8 cellular contexts compared by ENCODE assay signal in genomic region chr2:32627901-32628645, GRCh38. TPM values are rescaled to one million over a fixed set of nuclear protein-coding genes. Genes with fewer than 3 reads are reported as not detected.
A peak's percentile ranks its signal among the peaks of the same experiment; 100 is the strongest.
DNase-seq lines count a peak whose midpoint lies in the region; ATAC-seq and TF ChIP-seq lines count a peak whose summit lies in the region.

Gene TTC27, plus strand, starts transcription at chr2:32628050. Its CDS starts 243 bp downstream, at chr2:32628293.

- H3K9ac ChIP-seq in duodenal mucosa (ENCODE audit: low read depth in 1 of 2, low read length in 2 of 2): peak within 1 kb of the TSS; percentile 69 to 91

- peaks cover 2 to 5% of the 10 kb centered on the region in 2 donors for H3K4me1 ChIP-seq in duodenal mucosa (ENCODE audit: control insufficient read depth in 1 of 2, insufficient read depth in 2 of 2, low read length in 2 of 2)
- H3K4me1 ChIP-seq in right lobe of liver: peaks cover 0 to 6% (median 2%) of the 10 kb centered on the region in 4 donors

- peak; percentile 36 for TF ChIP-seq POLR2A in right lobe of liver (IDR thresholded peaks at IDR 0.05)

- H3K9me3 Mint-ChIP-seq in CD14-positive monocyte: peaks cover 0 to 4% (median 0%) of the 10 kb centered on the region in 7 donors

- intact Hi-C loops in CD14-positive monocyte (cut with micrococcal nuclease): loop anchor here in 1 of 2 donors (5.0 kb wide), 1 partner anchor 969 kb away; the partner anchor contains the start of gene FAM98A
- intact Hi-C loops in right lobe of liver (cut with DNase I): no loop called here

- peak within 1 kb of the TSS; percentile 91 to 98 for H3K4me3 Mint-ChIP-seq in CD14-positive monocyte

- ATAC-seq in GM19397 (IDR thresholded peaks at IDR 0.05; ENCODE audit: unreplicated experiment) (peak; percentile 100), HG03571 (IDR thresholded peaks at IDR 0.05; ENCODE audit: unreplicated experiment) (peak; percentile 100), right lobe of liver (peak; percentile 99 to 100 (median 100))

- H3K9me3 ChIP-seq in duodenal mucosa (ENCODE audit: control insufficient read depth in 1 of 2, low read length in 2 of 2) (no peaks in the 10 kb centered on the region), right lobe of liver (no peaks in the 10 kb centered on the region)

- peaks cover 18% of the 10 kb centered on the region for H3K4me1 Mint-ChIP-seq in CD14-positive monocyte

- H3K36me3 ChIP-seq in duodenal mucosa (ENCODE audit: control insufficient read depth in 1 of 2, insufficient read depth in 2 of 2, low read length in 2 of 2) (peaks cover 3 to 10% of the 10 kb centered on the region in 2 donors), right lobe of liver (peaks cover 0 to 15% (median 0%) of the 10 kb centered on the region in 4 donors)

- peak within 1 kb of the TSS; percentile 79 to 93 (median 86) for H3K27ac Mint-ChIP-seq in CD14-positive monocyte

- H3K4me3 ChIP-seq in duodenal mucosa (ENCODE audit: low read depth in 1 of 2, low read length in 2 of 2) (peak within 1 kb of the TSS; percentile 93 to 95), right lobe of liver (peak within 1 kb of the TSS; percentile 74 to 89 (median 81))

- peaks cover 17 to 26% of the 10 kb centered on the region in 2 donors for H3K36me3 Mint-ChIP-seq in CD14-positive monocyte

- H3K27me3 Mint-ChIP-seq in CD14-positive monocyte (ENCODE audit: low read depth in 3 of 3): peaks cover 5 to 8% (median 6%) of the 10 kb centered on the region in 3 donors

- under 1% methylated on average over 29 of the region's 36 CpGs for WGBS in right lobe of liver (ENCODE audit: insufficient coverage, low coverage, low lambda C conversion rate, missing lambda C conversion rate)

- H3K27ac ChIP-seq in duodenal mucosa (ENCODE audit: low read depth, low read length): no peak within 1 kb of the TSS
- peak within 1 kb of the TSS in 1 of 3 donors; percentile 47 for H3K27ac ChIP-seq in right lobe of liver

- DNase-seq in CD14-positive monocyte (ENCODE audit: low spot score) (peak; percentile 94), NCI-H82 (lab: John Stamatoyannopoulos, UW) (peak; percentile 98), right lobe of liver (peak; percentile 95 to 99 (median 98))
- DNase-seq in activated CD4-positive, alpha-beta T cell treated with anti-CD3 and anti-CD28 coated beads, Interleukin-2, amount 50 U/mL, for 48 hours: peak; percentile 96 to 97
- peak; percentile 91 to 94 for DNase-seq in stimulated activated CD4-positive, alpha-beta T cell treated with anti-CD3 and anti-CD28 coated beads, Interleukin-4, amount 100 ng/mL, for 48 hours (ENCODE audit: low read depth in 2 of 2)

- TF ChIP-seq CTCF in CD14-positive monocyte (IDR thresholded peaks at IDR 0.05) (no peak), right lobe of liver (IDR thresholded peaks at IDR 0.05) (no peak)

- H3K27me3 ChIP-seq in duodenal mucosa (ENCODE audit: control insufficient read depth in 1 of 2, insufficient read depth in 2 of 2, low read length in 2 of 2) (no peaks in the 10 kb centered on the region), right lobe of liver (no peaks in the 10 kb centered on the region)

RNA-seq across cellular contexts. Expression of gene TTC27, which starts in this region (rescaled TPM):
- 1 to 10 TPM; 4.0 to 4.8 TPM for polyA plus RNA-seq in CD14-positive monocyte
- 1 to 10 TPM; 6.8 to 9.5 (median 7.3) TPM for total RNA-seq in right lobe of liver
